Comparison of ENCODE assay signal across 9 cellular contexts in the genomic region with DNA sequence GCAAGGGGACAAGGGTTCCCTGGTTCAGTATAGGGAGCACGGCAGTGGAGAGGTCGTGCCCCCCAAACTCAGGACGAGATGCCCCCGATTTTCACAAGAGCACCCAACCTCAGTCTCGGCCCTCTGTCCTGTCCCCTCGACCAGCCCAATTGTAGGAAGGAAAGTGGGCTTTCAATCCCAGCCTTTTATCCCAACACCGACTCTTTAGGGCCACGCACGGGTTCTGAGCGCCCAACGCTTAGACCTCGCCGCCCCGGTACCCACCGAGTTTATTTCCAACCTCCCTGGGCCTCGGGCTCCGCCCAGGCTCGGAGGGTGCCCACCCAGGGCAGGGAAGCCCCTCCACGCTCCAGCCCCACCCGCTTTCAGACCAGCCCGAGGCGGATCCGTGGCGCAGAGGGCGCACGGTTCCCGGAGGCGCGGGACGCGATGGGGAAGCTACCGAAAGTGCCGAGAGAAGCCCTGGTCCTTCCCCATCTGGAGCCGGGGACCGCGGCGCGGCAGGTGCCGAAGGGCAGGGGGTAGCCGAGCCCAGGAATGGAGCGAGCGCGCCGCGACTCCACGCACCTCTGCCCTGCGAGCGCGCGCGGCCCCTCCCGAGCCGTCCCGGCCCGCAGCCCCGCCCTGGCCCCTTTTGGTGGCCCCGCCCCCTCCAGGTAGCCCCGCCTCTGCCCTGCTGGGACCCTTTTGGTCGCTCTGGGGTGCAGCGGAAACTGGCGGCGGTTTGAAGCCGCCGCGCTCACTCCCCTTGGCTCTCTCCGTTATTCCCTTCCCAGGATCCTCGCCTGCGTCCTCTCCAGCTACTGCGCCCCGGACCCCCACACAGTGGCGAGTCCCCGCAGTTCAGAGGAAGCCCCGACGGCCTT. TPM values are rescaled to one million over a fixed set of nuclear protein-coding genes. Genes with fewer than 3 reads are reported as not detected.
DNase-seq lines count a peak whose midpoint lies in the region; FAIRE-seq and TF ChIP-seq lines count a peak whose summit lies in the region.
"Had no signal": no experiment of that assay in that cellular context is flagged by ENCODE, and none has a peak within 500 bp of the region (broad histone marks: within the 10 kb centered on the region; RNA-seq: fewer than 3 reads in every experiment).

No MANE protein-coding gene starts in this region.

- CTCF ChIA-PET in BJ (lab: Yijun Ruan, JAX) = no interaction called here

- 0 out of 2 replicates have a peak overlapping the region, but pooled peaks have one; percentile 1 for H3K4me3 ChIP-seq in BJ (ENCODE audit: low read depth, low read length)
- peak overlapping the region; percentile 88 for H3K4me3 ChIP-seq in H7 (ENCODE audit: insufficient read depth, low read depth, low read length)
- peak overlapping the region; percentile 63 for H3K4me3 ChIP-seq in coronary artery
- peak overlapping the region; percentile 12 to 49 for H3K4me3 ChIP-seq in neutrophil (ENCODE audit: low read depth in 1 of 2, low read length in 1 of 2)

- H3K27ac ChIP-seq in coronary artery = no peak overlapping the region
- no peak overlapping the region for H3K27ac ChIP-seq in neutrophil

- TF ChIP-seq CTCF in BJ (IDR thresholded peaks at IDR 0.05; ENCODE audit: insufficient read depth, low read depth, low read length) (no peak), coronary artery (IDR thresholded peaks at IDR 0.05) (no peak), neutrophil (IDR thresholded peaks at IDR 0.05) (no peak)

- peak; percentile 85 for FAIRE-seq in urothelium cell line (lab: Jason Lieb, UNC)

- POLR2A ChIA-PET in BJ (lab: Charles Lee) = no interaction called here

- peaks cover 10 to 14% of the 10 kb centered on the region in 2 experiments for H3K4me1 ChIP-seq in neutrophil (ENCODE audit: control insufficient read depth in 1 of 2, insufficient read depth in 1 of 2, low read depth in 1 of 2, low read length in 1 of 2)

- H3K36me3 ChIP-seq in BJ (ENCODE audit: control insufficient read depth, insufficient read depth, low read length) (no peaks in the 10 kb centered on the region), H7 (replicated peaks; ENCODE audit: control insufficient read depth, insufficient read depth, low read length) (no peaks in the 10 kb centered on the region), neutrophil (no peaks in the 10 kb centered on the region)

- DNase-seq in BJ (ENCODE audit: low read depth) = no peak
- DNase-seq in H7 = peak; percentile 97
- DNase-seq in activated CD4-positive, CD25-positive, alpha-beta regulatory T cell (lab: John Stamatoyannopoulos, UW) = peak in 3 of 4 experiments; percentile 5 to 29 (median 19)
- no peak for DNase-seq in coronary artery (ENCODE audit: low spot score)
- peak; percentile 77 for DNase-seq in urothelium cell line (ENCODE audit: low spot score)
- DNase-seq in NCI-H82 (lab: John Stamatoyannopoulos, UW) = no peak
- DNase-seq in HT-29 (ENCODE audit: low spot score) = no peak

- H3K9me3 ChIP-seq in neutrophil = no peaks in the 10 kb centered on the region

- H3K27me3 ChIP-seq in BJ (ENCODE audit: control insufficient read depth, insufficient read depth, low read length) (peaks cover 41% of the 10 kb centered on the region), H7 (ENCODE audit: control insufficient read depth, insufficient read depth, low read length) (peaks cover 70% of the 10 kb centered on the region), neutrophil (peaks cover 100% of the 10 kb centered on the region)

RNA-seq across cellular contexts. Expression of gene GRID2IP, which starts 20.4 kb away (rescaled TPM):
- not detected in 2 replicates for polyA plus RNA-seq in BJ (2011; rRNA removed)
- not detected in 2 replicates for polyA minus RNA-seq in BJ (2011; rRNA and poly(A)+ RNA removed)
- 0.28 and 0.33 TPM in 2 replicates for total RNA-seq in H7 (2014; rRNA removed; shearing (Covaris generic))
- total RNA-seq in HT-29 (2014; rRNA removed; shearing (Covaris generic)) = not detected in 2 replicates
- total RNA-seq: glomerular endothelial cell had no signal

RNA-seq across cellular contexts. Expression of gene ZDHHC4, which starts 46.4 kb away (rescaled TPM):
- 113 and 116 TPM in 2 replicates for polyA plus RNA-seq in BJ (2011; rRNA removed)
- polyA minus RNA-seq in BJ (2011; rRNA and poly(A)+ RNA removed) = 54.5 and 86.3 TPM in 2 replicates
- total RNA-seq in H7 (2014; rRNA removed; shearing (Covaris generic)) = 54.8 and 63.2 TPM in 2 replicates
- 40.8 and 42.1 TPM in 2 replicates for total RNA-seq in HT-29 (2014; rRNA removed; shearing (Covaris generic))

RNA-seq across cellular contexts. Expression of gene KDELR2, which starts 46.9 kb away (rescaled TPM):
- polyA plus RNA-seq in BJ (2011; rRNA removed) = 237 and 301 TPM in 2 replicates
- polyA minus RNA-seq in BJ (2011; rRNA and poly(A)+ RNA removed) = 165 and 181 TPM in 2 replicates
- 60.9 and 64.1 TPM in 2 replicates for total RNA-seq in H7 (2014; rRNA removed; shearing (Covaris generic))
- 93.0 and 114 TPM in 2 replicates for total RNA-seq in HT-29 (2014; rRNA removed; shearing (Covaris generic))

RNA-seq across cellular contexts. Expression of gene INTS15, which starts 59.0 kb away (rescaled TPM):
- polyA plus RNA-seq in BJ (2011; rRNA removed) = 16.0 and 22.6 TPM in 2 replicates
- 13.4 and 19.1 TPM in 2 replicates for polyA minus RNA-seq in BJ (2011; rRNA and poly(A)+ RNA removed)
- 24.7 and 30.7 TPM in 2 replicates for total RNA-seq in H7 (2014; rRNA removed; shearing (Covaris generic))
- 27.6 and 29.5 TPM in 2 replicates for total RNA-seq in HT-29 (2014; rRNA removed; shearing (Covaris generic))

Comparison
In these comparisons a context has a peak if more than half of its experiments do, and no peak if none do; other contexts are left out.
1. DNase-seq: peak in H7 (single experiment), activated CD4-positive, CD25-positive, alpha-beta regulatory T cell (3 of 4) and urothelium cell line (single experiment); none in BJ (single experiment), coronary artery (single experiment), NCI-H82 (single experiment) and HT-29 (single experiment).
2. H3K4me3 ChIP-seq: peak in every context shown above with its lines; median percentile 88 in H7; 63 in coronary artery; 30 in neutrophil; 1 in BJ.